14 cellular contexts compared by ENCODE assay signal in genomic region chr5:65268520-65268919, GRCh38.
"Had no signal": no experiment of that assay in that cellular context is flagged by ENCODE, and none has a peak within 500 bp of the region (broad histone marks: within the 10 kb centered on the region; RNA-seq: fewer than 3 reads in every experiment).

No MANE protein-coding gene starts in this region.

- H3K9me3 ChIP-seq: heart left ventricle, psoas muscle had no signal

- ATAC-seq: esophagus mucosa, psoas muscle had no signal

- DNase-seq: cortex of kidney; dorsolateral prefrontal cortex; effector CD8-positive, alpha-beta T cell; heart left ventricle; islet precursor cell; mesendoderm; naive B cell; psoas muscle; retina; small intestine; stimulated activated CD4-positive, alpha-beta T cell treated with anti-CD3 and anti-CD28 coated beads, Interleukin-12 subunit alpha, Interleukin-12 subunit beta, amount 100 ng/mL, for 4 hours; stimulated activated naive CD4-positive, alpha-beta T cell treated with Interleukin-2 at 50 U/mL for 16 hours; trophoblast cell had no signal

- H3K27me3 ChIP-seq: dorsolateral prefrontal cortex, heart left ventricle had no signal

- H3K4me3 ChIP-seq: dorsolateral prefrontal cortex, heart left ventricle, psoas muscle had no signal

- H3K4me1 ChIP-seq: heart left ventricle, psoas muscle had no signal

- H3K36me3 ChIP-seq: heart left ventricle had no signal

- H3K27ac ChIP-seq: dorsolateral prefrontal cortex, heart left ventricle, psoas muscle had no signal
